1 cellular context compared by ENCODE assay signal in genomic region chr5:80487829-80488708, GRCh38.
TF ChIP-seq lines count a peak whose summit lies in the region.

A gene with protein sequence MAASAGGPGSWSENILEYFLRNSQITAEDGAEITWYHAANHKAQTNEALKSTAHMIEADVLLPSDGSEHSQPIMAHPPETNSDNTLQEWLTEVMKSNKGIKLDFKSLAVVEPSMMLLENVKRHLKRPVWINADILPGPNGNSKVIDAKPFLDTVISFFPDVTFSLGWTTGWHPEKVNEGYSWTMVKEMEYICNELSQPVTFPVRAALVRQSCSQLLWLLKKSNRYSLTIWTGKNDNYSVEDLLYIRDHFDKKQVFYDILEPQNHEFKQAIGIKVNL (plus strand): TSS chr5:80488100. CDS start chr5:80488124, 24 bp downstream.

TF ChIP-seq in H1, 55 proteins besides CTCF, POLR2A, EP300 and RAD21:
- TF ChIP-seq SP1 (IDR thresholded peaks at IDR 0.05; ENCODE audit: low read depth, low read length): peak; percentile 61; the same call in 1 of the 2 replicates
- TF ChIP-seq CTBP2 (IDR thresholded peaks at IDR 0.05; ENCODE audit: borderline replicate concordance, insufficient read depth, insufficient read length, low read length): peak; percentile 62
- peak; percentile 78 for TF ChIP-seq TAF1 (IDR thresholded peaks at IDR 0.05; ENCODE audit: low read depth, low read length)
- no peak for TF ChIP-seq SIX5 (IDR thresholded peaks at IDR 0.05; ENCODE audit: low read depth, low read length)
- TF ChIP-seq CHD2 (IDR thresholded peaks at IDR 0.05; ENCODE audit: low read length): 0 out of 2 replicates have a peak, but pooled peaks have one; percentile 14
- 0 out of 2 replicates have a peak, but pooled peaks have one; percentile 60 for TF ChIP-seq RBBP5 (IDR thresholded peaks at IDR 0.05; ENCODE audit: borderline replicate concordance, low read depth, low read length)
- no peak; the same call in 1 of the 2 replicates for TF ChIP-seq TEAD4 (IDR thresholded peaks at IDR 0.05; ENCODE audit: low read depth, low read length)
- peak; percentile 74 for TF ChIP-seq ASH2L (IDR thresholded peaks at IDR 0.05; ENCODE audit: low read length)
- TF ChIP-seq CREB1 (IDR thresholded peaks at IDR 0.05): no peak; the same call in 1 of the 2 replicates
- 0 out of 2 replicates have a peak, but pooled peaks have one; percentile 64 for TF ChIP-seq GTF2F1 (IDR thresholded peaks at IDR 0.05; ENCODE audit: borderline replicate concordance, low read depth, low read length)
- TF ChIP-seq SIN3A (conservative IDR thresholded peaks at IDR 0.05 in 1 of 2, IDR thresholded peaks at IDR 0.05 in 1 of 2; ENCODE audit: low read depth in 1 of 2, low read length in 2 of 2): peak in 1 of 2 experiments; percentile 92; a peak in 2 of 4 replicates
- TF ChIP-seq TBP (IDR thresholded peaks at IDR 0.05; ENCODE audit: low read depth, low read length): peak; percentile 80
- peak; percentile 65 for TF ChIP-seq NRF1 (IDR thresholded peaks at IDR 0.05; ENCODE audit: low read depth, low read length)
- TF ChIP-seq, protein P1, sequence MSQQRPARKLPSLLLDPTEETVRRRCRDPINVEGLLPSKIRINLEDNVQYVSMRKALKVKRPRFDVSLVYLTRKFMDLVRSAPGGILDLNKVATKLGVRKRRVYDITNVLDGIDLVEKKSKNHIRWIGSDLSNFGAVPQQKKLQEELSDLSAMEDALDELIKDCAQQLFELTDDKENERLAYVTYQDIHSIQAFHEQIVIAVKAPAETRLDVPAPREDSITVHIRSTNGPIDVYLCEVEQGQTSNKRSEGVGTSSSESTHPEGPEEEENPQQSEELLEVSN (IDR thresholded peaks at IDR 0.05): peak; percentile 97
- TF ChIP-seq SP2 (IDR thresholded peaks at IDR 0.05; ENCODE audit: low read length): no peak
- TF ChIP-seq, protein P2, sequence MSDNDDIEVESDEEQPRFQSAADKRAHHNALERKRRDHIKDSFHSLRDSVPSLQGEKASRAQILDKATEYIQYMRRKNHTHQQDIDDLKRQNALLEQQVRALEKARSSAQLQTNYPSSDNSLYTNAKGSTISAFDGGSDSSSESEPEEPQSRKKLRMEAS (IDR thresholded peaks at IDR 0.05): peak; percentile 96
- TF ChIP-seq CEBPB (IDR thresholded peaks at IDR 0.05; ENCODE audit: low read depth, low read length): no peak
- no peak; the same call in 1 of the 2 replicates for TF ChIP-seq PHF8 (conservative IDR thresholded peaks at IDR 0.05; ENCODE audit: low read depth, low read length)
- TF ChIP-seq KDM1A (IDR thresholded peaks at IDR 0.05; ENCODE audit: borderline replicate concordance, low read length): 0 out of 2 replicates have a peak, but pooled peaks have one; percentile 2
- peak; percentile 45; the same call in 1 of the 2 replicates for TF ChIP-seq POLR2AphosphoS5 (IDR thresholded peaks at IDR 0.05; ENCODE audit: low read depth, low read length)
- TF ChIP-seq KDM4A (IDR thresholded peaks at IDR 0.05; ENCODE audit: low read depth, low read length, severe bottlenecking): peak; percentile 81
- TF ChIP-seq JUND (IDR thresholded peaks at IDR 0.05; ENCODE audit: low read length): peak; percentile 5; the same call in 1 of the 2 replicates
- TF ChIP-seq JUN (IDR thresholded peaks at IDR 0.05; ENCODE audit: low read depth, low read length): no peak
- TF ChIP-seq ATF2 (IDR thresholded peaks at IDR 0.05; ENCODE audit: low read length): peak; percentile 45; the same call in 1 of the 2 replicates
- TF ChIP-seq YY1 (IDR thresholded peaks at IDR 0.05; ENCODE audit: low read depth, low read length): 0 out of 2 replicates have a peak, but pooled peaks have one; percentile 3
TF ChIP-seq in H1: peak in this region for 18.
